In the genomic region with DNA sequence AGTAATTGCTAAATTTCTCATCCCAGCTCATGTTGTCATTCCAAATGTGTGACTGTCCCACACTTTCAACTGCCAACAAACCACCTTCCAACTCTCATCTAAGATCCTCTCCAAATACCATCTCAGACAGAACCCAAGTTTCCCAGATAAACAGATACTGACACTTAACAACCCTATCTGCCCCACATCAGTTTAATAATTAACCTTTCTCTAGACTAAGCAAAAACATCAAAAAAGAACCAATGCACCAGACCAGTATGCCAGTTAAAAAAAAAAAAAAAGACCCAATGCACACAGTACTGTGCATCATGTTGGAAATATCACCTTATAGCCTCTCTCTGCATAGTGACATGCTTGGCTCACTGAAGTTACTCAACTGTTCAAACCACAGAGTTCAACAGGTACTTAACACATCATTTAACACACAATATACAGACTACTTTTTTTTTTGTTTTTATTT, we compare ENCODE assay signal across 12 cellular contexts. TPM values are rescaled to one million over a fixed set of nuclear protein-coding genes. Genes with fewer than 3 reads are reported as not detected.
DNase-seq lines count a peak whose midpoint lies in the region; TF ChIP-seq lines count a peak whose summit lies in the region.
"Had no signal": no experiment of that assay in that cellular context is flagged by ENCODE, and none has a peak within 500 bp of the region (broad histone marks: within the 10 kb centered on the region; RNA-seq: fewer than 3 reads in every experiment).

No MANE protein-coding gene starts in this region.

- peaks cover 42% of the 10 kb centered on the region for H3K4me1 Mint-ChIP-seq in endodermal cell
- H3K4me1 Mint-ChIP-seq in osteocyte (ENCODE audit: unreplicated experiment), result peaks cover 20% of the 10 kb centered on the region

- H3K27me3 Mint-ChIP-seq in endodermal cell (ENCODE audit: insufficient read depth) (peaks cover 7% of the 10 kb centered on the region), osteocyte (ENCODE audit: unreplicated experiment) (no peaks in the 10 kb centered on the region)

- H3K4me3 Mint-ChIP-seq in endodermal cell (no peak overlapping the region), osteocyte (ENCODE audit: unreplicated experiment) (no peak overlapping the region)

- peak overlapping the region; percentile 10 for H3K27ac Mint-ChIP-seq in endodermal cell
- peak overlapping the region; percentile 2 for H3K27ac Mint-ChIP-seq in osteocyte (ENCODE audit: unreplicated experiment)
- H3K27ac Mint-ChIP-seq: activated naive CD4-positive, alpha-beta T cell treated with anti-CD3 and anti-CD28 coated beads, Interleukin-2, amount 50 U/mL, for 72 hours had no signal

- TF ChIP-seq CTCF in endodermal cell (conservative IDR thresholded peaks at IDR 0.05), result no peak
- TF ChIP-seq CTCF in osteocyte (IDR thresholded peaks at IDR 0.05), result no peak
- no peak for TF ChIP-seq CTCF in thyroid gland (IDR thresholded peaks at IDR 0.05)

- H3K9ac ChIP-seq in endodermal cell (ENCODE audit: extremely low read depth, low read length, poor library complexity, severe bottlenecking), result no peak overlapping the region

- H3K4me3 ChIP-seq in endodermal cell (ENCODE audit: low read length) (no peak overlapping the region), thyroid gland (replicated peaks in 1 of 3) (no peak overlapping the region)
- H3K4me3 ChIP-seq: K562 had no signal

- H3K9me3 ChIP-seq in endodermal cell (ENCODE audit: control insufficient read depth, low read length), result no peaks in the 10 kb centered on the region
- no peaks in the 10 kb centered on the region for H3K9me3 ChIP-seq in thyroid gland

- H3K9me3 Mint-ChIP-seq in endodermal cell (no peaks in the 10 kb centered on the region), osteocyte (ENCODE audit: unreplicated experiment) (no peaks in the 10 kb centered on the region)
- H3K9me3 Mint-ChIP-seq: activated naive CD4-positive, alpha-beta T cell treated with anti-CD3 and anti-CD28 coated beads, Interleukin-2, amount 50 U/mL, for 72 hours had no signal

- H3K27ac ChIP-seq in endodermal cell (ENCODE audit: low read depth, low read length) (no peak overlapping the region), thyroid gland (no peak overlapping the region)

- DNase-seq in DMS53 treated with DMSO at 0.1 percent for 48 hours (lab: John Stamatoyannopoulos, UW; ENCODE audit: unreplicated experiment) (peak; percentile 25), HS-5 (ENCODE audit: low read depth) (peak; percentile 33), endodermal cell (no peak), osteocyte (ENCODE audit: extremely low spot score, unreplicated experiment) (no peak), SW 1271 (lab: John Stamatoyannopoulos, UW) (no peak), thyroid gland (no peak), KG1 (lab: John Stamatoyannopoulos, UW) (no peak)
- DNase-seq: Calu3, NCI-H2081 treated with DMSO at 0.1 percent for 48 hours, T-helper 1 cell had no signal

- H3K4me1 ChIP-seq in endodermal cell (ENCODE audit: control insufficient read depth, insufficient read depth, low read length), result peaks cover 4% of the 10 kb centered on the region
- H3K4me1 ChIP-seq in thyroid gland, result peaks cover 11 to 14% of the 10 kb centered on the region in 2 donors

- H3K36me3 Mint-ChIP-seq in endodermal cell (ENCODE audit: low read depth) (no peaks in the 10 kb centered on the region), osteocyte (ENCODE audit: unreplicated experiment) (no peaks in the 10 kb centered on the region)

- intact Hi-C loops in thyroid gland (cut with DNase I), result no loop called here

- TF ChIP-seq POLR2A in thyroid gland (IDR thresholded peaks at IDR 0.05), result no peak

- H3K36me3 ChIP-seq in endodermal cell (ENCODE audit: control insufficient read depth, insufficient read depth, low read length), result no peaks in the 10 kb centered on the region
- H3K36me3 ChIP-seq in thyroid gland, result no peaks in the 10 kb centered on the region

- no peaks in the 10 kb centered on the region for H3K27me3 ChIP-seq in endodermal cell (ENCODE audit: control insufficient read depth, insufficient read depth, low read length, poor library complexity, severe bottlenecking)
- no peaks in the 10 kb centered on the region for H3K27me3 ChIP-seq in thyroid gland

RNA-seq across cellular contexts. Expression of a gene that starts 5.5 kb away (rescaled TPM):
- total RNA-seq in endodermal cell (10 to 100 TPM in 1 of 2 donors, 1 to 10 TPM in 1; 6.9 to 10.3 TPM), osteocyte (7.9 and 8.0 TPM in 2 replicates), thyroid gland (10 to 100 TPM; 17.2 to 35.3 (median 31.1) TPM)
- 8.2 TPM for polyA plus RNA-seq in endodermal cell (2013, experiment 1 of 2)
- 7.4 TPM for polyA plus RNA-seq in endodermal cell (2013, experiment 2 of 2)

Comparison
In these comparisons a context has a peak if more than half of its experiments do, and no peak if none do; other contexts are left out.
1. DNase-seq: peak in DMS53 treated with DMSO at 0.1 percent for 48 hours (single experiment) and HS-5 (single experiment); none in endodermal cell (single experiment), osteocyte (single experiment), SW 1271 (0 of 2), thyroid gland (0 of 2) and KG1 (single experiment).